ENCODE assay signal across 8 cellular contexts in the genomic region with DNA sequence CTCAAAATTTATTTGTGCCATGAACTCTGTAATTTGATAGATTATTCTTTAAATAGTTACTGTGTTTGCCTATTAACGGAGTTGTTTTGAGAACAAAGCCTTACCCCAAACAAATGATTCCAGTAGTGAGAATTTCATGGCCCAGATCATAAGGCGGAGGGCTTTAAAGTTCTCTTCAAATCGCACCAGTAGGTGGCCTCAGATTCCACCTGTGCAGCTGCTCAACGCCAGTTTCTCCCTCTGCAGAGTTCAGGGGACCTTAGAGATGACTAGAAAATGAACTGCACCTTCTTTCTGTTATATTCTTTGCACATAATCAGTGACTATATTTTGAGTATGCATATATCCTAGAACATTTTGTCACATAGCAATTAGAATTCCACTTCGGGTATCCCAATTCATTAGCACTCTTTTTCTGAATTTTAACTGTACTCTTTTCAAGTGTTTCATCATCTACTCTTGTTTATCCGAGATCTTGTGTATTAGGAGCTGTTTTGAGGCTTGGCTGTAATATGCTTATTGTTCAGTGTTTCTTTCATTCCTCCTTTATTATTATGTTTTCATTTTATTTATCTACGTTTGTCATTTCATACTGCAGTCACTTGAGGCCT.
A peak's percentile ranks its signal among the peaks of the same experiment; 100 is the strongest.
DNase-seq lines count a peak whose midpoint lies in the region; ATAC-seq, FAIRE-seq and TF ChIP-seq lines count a peak whose summit lies in the region.

No MANE protein-coding gene starts in this region.

- H3K27me3 Mint-ChIP-seq in CD4-positive, alpha-beta T cell = no peaks in the 10 kb centered on the region

- peak; percentile 55 for FAIRE-seq in H54 (lab: Jason Lieb, UNC)

- DNase-seq in CD4-positive, alpha-beta T cell = no peak
- DNase-seq in H54 (ENCODE audit: insufficient read length, low spot score) (no peak), NCI-H82 (lab: John Stamatoyannopoulos, UW) (peak; percentile 66), dorsolateral prefrontal cortex (peak in 1 of 10 donors; percentile 20), epidermal melanocyte (ENCODE audit: insufficient read length, low spot score) (no peak)

- POLR2A ChIA-PET in CD4-positive, alpha-beta T cell (lab: Charles Lee) = no interaction called here

- no peaks in the 10 kb centered on the region for H3K9me3 Mint-ChIP-seq in CD4-positive, alpha-beta T cell

- H3K4me3 ChIP-seq in dorsolateral prefrontal cortex (no peak overlapping the region), parathyroid adenoma (ENCODE audit: low read depth, low read length) (no peak overlapping the region)

- H3K36me3 ChIP-seq in parathyroid adenoma (ENCODE audit: control insufficient read depth, insufficient read depth, low read length) = no peaks in the 10 kb centered on the region

- no peak overlapping the region for H3K4me2 ChIP-seq in parathyroid adenoma (ENCODE audit: low read length)

- H2AFZ ChIP-seq in parathyroid adenoma = no peak overlapping the region

- H3K27ac ChIP-seq in CD4-positive, alpha-beta T cell (ENCODE audit: low read depth, low read length) = no peak overlapping the region
- H3K27ac ChIP-seq in dorsolateral prefrontal cortex (no peak overlapping the region), parathyroid adenoma (no peak overlapping the region)

- no peak for TF ChIP-seq POLR2A in H54 (IDR thresholded peaks at IDR 0.05; ENCODE audit: low read depth, low read length)

- H3K27me3 ChIP-seq in CD4-positive, alpha-beta T cell (ENCODE audit: control insufficient read depth, insufficient read depth, low read length) = no peaks in the 10 kb centered on the region
- H3K27me3 ChIP-seq in dorsolateral prefrontal cortex (no peaks in the 10 kb centered on the region), parathyroid adenoma (ENCODE audit: control insufficient read depth, insufficient read depth, low read length) (no peaks in the 10 kb centered on the region)

- intact Hi-C loops in CD4-positive, alpha-beta T cell (cut with DNase I, micrococcal nuclease) = loop anchor here in 1 of 2 experiments (5.0 kb wide), 1 partner anchor 477 kb away; the partner anchor contains the start of gene KATNBL1
- intact Hi-C loops in dorsolateral prefrontal cortex (cut with DNase I) = loop anchor here (5.0 to 10.0 kb wide), 5 partner anchors 229 to 309 kb away; partner anchors contain the start of gene CHRM5 (in 2 of the 2)

- no peak overlapping the region for H3K9ac ChIP-seq in parathyroid adenoma

- no peak overlapping the region for H3K4me3 Mint-ChIP-seq in CD4-positive, alpha-beta T cell

- H3K4me1 Mint-ChIP-seq in CD4-positive, alpha-beta T cell (ENCODE audit: low read depth) = no peaks in the 10 kb centered on the region

- H3K9me3 ChIP-seq in CD4-positive, alpha-beta T cell (ENCODE audit: control insufficient read depth, low read length) = no peaks in the 10 kb centered on the region
- H3K9me3 ChIP-seq in parathyroid adenoma (ENCODE audit: control insufficient read depth, low read length) = no peaks in the 10 kb centered on the region

- H3K27ac Mint-ChIP-seq in CD4-positive, alpha-beta T cell = no peak overlapping the region

- no peak for ATAC-seq in CD4-positive, alpha-beta T cell (ENCODE audit: poor library complexity)
- ATAC-seq in GM18909 (IDR thresholded peaks at IDR 0.05; ENCODE audit: poor library complexity, unreplicated experiment) (no peak), HG03135 (IDR thresholded peaks at IDR 0.05; ENCODE audit: unreplicated experiment) (no peak)

- H3K79me2 ChIP-seq in parathyroid adenoma = no peaks in the 10 kb centered on the region

- H3K4me1 ChIP-seq in parathyroid adenoma = no peaks in the 10 kb centered on the region

- no peaks in the 10 kb centered on the region for H3K36me3 Mint-ChIP-seq in CD4-positive, alpha-beta T cell (ENCODE audit: low read depth)

- peak; percentile 33 for TF ChIP-seq CTCF in CD4-positive, alpha-beta T cell (IDR thresholded peaks at IDR 0.05)
- TF ChIP-seq CTCF in dorsolateral prefrontal cortex (IDR thresholded peaks at IDR 0.05 in 54 of 56, conservative IDR thresholded peaks at IDR 0.05 in 2 of 56; ENCODE audit: low read depth in 1 of 56, partially characterized antibody in 56 of 56) = peak in 53 of 56 donors; percentile 14 to 64 (median 40)
- TF ChIP-seq CTCF in parathyroid adenoma (IDR thresholded peaks at IDR 0.05) = peak; percentile 34

- CTCF ChIA-PET in CD4-positive, alpha-beta T cell (lab: Charles Lee) = no interaction called here
